In the genomic region with DNA sequence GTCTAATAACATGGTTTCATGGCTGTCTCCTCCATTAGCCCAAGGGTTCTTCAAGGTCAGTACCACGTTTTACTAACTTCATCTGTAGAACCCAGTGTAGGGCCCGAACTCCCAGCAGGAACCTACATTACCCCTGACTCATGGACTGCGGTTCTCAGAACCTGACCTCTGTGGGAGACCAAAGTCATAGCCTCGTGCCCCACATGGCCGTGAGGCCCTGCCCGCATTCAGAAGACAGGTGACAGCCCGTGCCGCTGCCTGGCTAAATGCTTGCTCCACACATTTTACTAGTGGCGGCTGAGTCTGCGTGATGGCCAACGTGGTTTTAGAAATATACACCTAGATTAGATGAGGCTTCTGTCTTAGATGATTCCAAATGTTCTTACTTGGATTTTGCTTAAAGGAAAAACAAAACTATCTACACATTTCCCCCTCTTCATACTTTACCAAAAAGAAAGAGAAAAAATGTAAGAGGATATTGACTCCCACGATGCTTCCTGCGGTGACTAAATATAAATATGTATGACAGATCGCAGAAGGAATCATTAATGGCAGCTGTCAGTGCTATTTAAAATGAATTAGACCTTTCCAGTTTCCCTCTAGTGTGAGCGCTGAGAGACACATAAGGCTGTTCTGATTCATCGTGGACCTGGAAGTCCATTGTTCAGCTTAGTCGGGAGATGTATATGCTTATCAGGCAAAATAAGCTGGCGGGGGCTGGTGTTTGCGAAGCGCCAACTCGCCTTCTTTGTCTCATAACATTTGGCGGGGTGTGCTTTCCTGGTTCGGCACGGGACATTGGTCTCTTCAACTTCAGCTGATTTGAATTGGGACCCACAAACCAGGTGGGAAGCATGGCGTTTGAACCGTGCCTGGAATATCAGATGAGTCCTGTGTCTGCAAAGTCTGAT, we compare ENCODE assay signal across 22 cellular contexts.
"Had no signal": no experiment of that assay in that cellular context is flagged by ENCODE, and none has a peak within 500 bp of the region (broad histone marks: within the 10 kb centered on the region; RNA-seq: fewer than 3 reads in every experiment).

No MANE protein-coding gene starts in this region.

- FAIRE-seq: endometrium had no signal

- H3K4me1 Mint-ChIP-seq: activated naive CD4-positive, alpha-beta T cell treated with anti-CD3 and anti-CD28 coated beads, Interleukin-2, amount 10 ng/mL, durations not matched to agents 7 days and 5 days; activated naive CD8-positive, alpha-beta T cell treated with anti-CD3 and anti-CD28 coated beads, Interleukin-2, amount 50 U/mL, for 24 hours; naive thymus-derived CD8-positive, alpha-beta T cell; T-helper 17 cell had no signal

- H3K27ac Mint-ChIP-seq: activated CD4-positive, alpha-beta memory T cell treated with anti-CD3 and anti-CD28 coated beads for 36 hours; activated naive CD4-positive, alpha-beta T cell treated with anti-CD3 and anti-CD28 coated beads, Interleukin-2, amount 10 ng/mL, durations not matched to agents 7 days and 5 days; activated naive CD8-positive, alpha-beta T cell treated with anti-CD3 and anti-CD28 coated beads, Interleukin-2, amount 50 U/mL, for 24 hours; naive thymus-derived CD8-positive, alpha-beta T cell; T-helper 17 cell had no signal

- H3K27ac ChIP-seq: cardiac muscle cell, heart right ventricle, ovary, prostate gland, upper lobe of left lung had no signal

- H3K4me3 Mint-ChIP-seq: activated CD4-positive, alpha-beta memory T cell treated with anti-CD3 and anti-CD28 coated beads for 36 hours; activated naive CD4-positive, alpha-beta T cell treated with anti-CD3 and anti-CD28 coated beads, Interleukin-2, amount 10 ng/mL, durations not matched to agents 7 days and 5 days; activated naive CD8-positive, alpha-beta T cell treated with anti-CD3 and anti-CD28 coated beads, Interleukin-2, amount 50 U/mL, for 24 hours; naive thymus-derived CD8-positive, alpha-beta T cell; T-helper 17 cell had no signal

- DNase-seq: activated CD4-positive, alpha-beta memory T cell treated with anti-CD3 and anti-CD28 coated beads for 36 hours; activated CD4-positive, alpha-beta T cell treated with anti-CD3 and anti-CD28 coated beads for 4 hours; activated CD4-positive, CD25-positive, alpha-beta regulatory T cell; activated naive CD4-positive, alpha-beta T cell treated with anti-CD3 and anti-CD28 coated beads, Interleukin-2, amount 10 ng/mL, durations not matched to agents 7 days and 5 days; activated naive CD8-positive, alpha-beta T cell treated with anti-CD3 and anti-CD28 coated beads, Interleukin-2, amount 50 U/mL, for 24 hours; activated T-cell treated with anti-CD3 and anti-CD28 coated beads, Interleukin-2, amount 50 U/mL, for 48 hours; effector CD4-positive, alpha-beta T cell; heart right ventricle; islet precursor cell; left colon; mesendoderm; mucosa of descending colon; naive thymus-derived CD8-positive, alpha-beta T cell; ovary; stimulated activated CD4-positive, alpha-beta T cell treated with anti-CD3 and anti-CD28 coated beads, Interleukin-12 subunit alpha, Interleukin-12 subunit beta, amount 100 ng/mL, for 4 hours; stimulated activated CD4-positive, alpha-beta T cell treated with anti-CD3 and anti-CD28 coated beads, Interleukin-4, amount 100 ng/mL, for 4 hours; stimulated activated naive CD8-positive, alpha-beta T cell treated with anti-CD3 and anti-CD28 coated beads, Interleukin-15, Interleukin-2, amounts not matched to agents 100 U/mL and 50 U/mL, for 24 hours; T-helper 17 cell; upper lobe of left lung had no signal

- ATAC-seq: activated naive CD8-positive, alpha-beta T cell treated with anti-CD3 and anti-CD28 coated beads, Interleukin-2, amount 50 U/mL, for 24 hours; heart right ventricle; left colon; mucosa of descending colon; naive thymus-derived CD8-positive, alpha-beta T cell; stimulated activated naive CD8-positive, alpha-beta T cell treated with anti-CD3 and anti-CD28 coated beads, Interleukin-15, Interleukin-2, amounts not matched to agents 100 U/mL and 50 U/mL, for 24 hours; T-helper 17 cell had no signal

- H3K27me3 Mint-ChIP-seq: activated naive CD4-positive, alpha-beta T cell treated with anti-CD3 and anti-CD28 coated beads, Interleukin-2, amount 10 ng/mL, durations not matched to agents 7 days and 5 days; activated naive CD8-positive, alpha-beta T cell treated with anti-CD3 and anti-CD28 coated beads, Interleukin-2, amount 50 U/mL, for 24 hours had no signal

- H3K4me3 ChIP-seq: cardiac muscle cell, heart right ventricle, mucosa of descending colon, ovary, prostate gland, upper lobe of left lung had no signal

- H3K27me3 ChIP-seq: ovary, upper lobe of left lung had no signal

- H3K36me3 Mint-ChIP-seq: activated CD4-positive, alpha-beta memory T cell treated with anti-CD3 and anti-CD28 coated beads for 36 hours; activated naive CD4-positive, alpha-beta T cell treated with anti-CD3 and anti-CD28 coated beads, Interleukin-2, amount 10 ng/mL, durations not matched to agents 7 days and 5 days; naive thymus-derived CD8-positive, alpha-beta T cell had no signal

- H3K9me3 Mint-ChIP-seq: activated CD4-positive, alpha-beta memory T cell treated with anti-CD3 and anti-CD28 coated beads for 36 hours had no signal

- H3K36me3 ChIP-seq: cardiac muscle cell, heart right ventricle, ovary, prostate gland, upper lobe of left lung had no signal

- H3K9me3 ChIP-seq: heart right ventricle, mucosa of descending colon, ovary, prostate gland, upper lobe of left lung had no signal

- H3K4me1 ChIP-seq: heart right ventricle, prostate gland, upper lobe of left lung had no signal
